ENCODE assay signal across 16 cellular contexts in the genomic region with DNA sequence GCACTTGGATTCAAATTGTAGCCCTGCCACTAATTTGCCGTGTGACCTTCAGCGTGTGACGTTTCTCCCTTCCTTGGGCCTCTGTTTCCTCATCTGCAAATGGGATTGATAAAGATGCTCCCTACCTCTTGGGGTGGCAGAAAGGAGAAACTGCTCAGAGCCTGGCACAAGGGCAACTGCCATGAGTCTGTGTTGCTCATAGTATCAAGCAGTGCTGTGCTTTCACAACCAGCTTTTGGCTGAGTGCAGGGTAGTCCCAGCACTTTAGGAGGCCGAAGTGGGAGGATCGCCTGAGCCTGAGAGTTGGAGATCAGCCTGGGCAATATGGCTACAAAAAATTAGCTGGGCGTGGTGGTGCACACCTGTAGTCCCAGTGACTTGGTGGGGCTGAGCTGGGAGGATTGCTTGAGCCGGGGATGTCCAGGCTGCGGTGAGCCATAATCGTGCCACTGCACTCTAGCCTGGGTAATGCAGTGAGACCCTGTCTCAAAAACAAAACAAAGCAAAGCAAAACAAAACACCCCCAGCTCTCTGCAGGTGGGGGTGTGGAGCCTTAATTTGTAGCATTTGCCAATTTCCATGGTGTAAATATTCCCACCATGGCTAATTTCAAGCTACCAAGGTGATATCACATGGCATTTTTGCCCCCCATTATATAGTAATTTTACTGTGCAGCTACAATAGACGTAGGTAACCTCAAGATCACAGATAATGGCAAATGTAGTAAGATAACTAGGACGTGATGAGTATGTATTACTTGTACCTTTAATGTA. TPM values are rescaled to one million over a fixed set of nuclear protein-coding genes. Genes with fewer than 3 reads are reported as not detected.
DNase-seq lines count a peak whose midpoint lies in the region; ATAC-seq and TF ChIP-seq lines count a peak whose summit lies in the region.
"Had no signal": no experiment of that assay in that cellular context is flagged by ENCODE, and none has a peak within 500 bp of the region (broad histone marks: within the 10 kb centered on the region; RNA-seq: fewer than 3 reads in every experiment).

No MANE protein-coding gene starts in this region.

- H3K36me3 ChIP-seq in HEK293 (ENCODE audit: control insufficient read depth in 2 of 2, insufficient read depth in 1 of 2, low read length in 2 of 2) (peaks cover 0 to 14% of the 10 kb centered on the region in 2 experiments; a peak in 1 of 3 replicates), tibial artery (no peaks in the 10 kb centered on the region)

- H3K9me3 ChIP-seq in HEK293 (ENCODE audit: control insufficient read depth, insufficient read depth, low read depth, low read length) (no peaks in the 10 kb centered on the region), tibial artery (no peaks in the 10 kb centered on the region)
- H3K9me3 ChIP-seq: esophagus squamous epithelium, SK-N-SH had no signal

- POLR2A ChIA-PET in HEK293 (lab: Yijun Ruan, JAX) = interaction anchor here (0.6 to 2.3 kb wide), 5 partner anchors 27 to 157 kb away, joined by 3 to 11 read pairs (median 3); partner anchors contain the start of genes BLOC1S3, PPP1R37 and TRAPPC6A
- POLR2A ChIA-PET in activated CD8-positive, alpha-beta T cell treated with anti-CD3 and anti-CD28 coated beads, Interleukin-2, amount 10 ng/mL, durations not matched to agents 7 days and 5 days (lab: Charles Lee) = no interaction called here

- H3K4me1 ChIP-seq in HEK293 (ENCODE audit: control insufficient read depth, insufficient read depth, low read length) (peaks cover 3% of the 10 kb centered on the region; the same call in 1 of the 2 replicates), tibial artery (peaks cover 0 to 45% (median 41%) of the 10 kb centered on the region in 4 donors)

- TF ChIP-seq CTCF in HEK293 (tag by site-specific recombination; IDR thresholded peaks at IDR 0.05) (no peak), nephron progenitor cell (IDR thresholded peaks at IDR 0.05) (no peak), tibial artery (IDR thresholded peaks at IDR 0.05) (no peak)

- no peaks in the 10 kb centered on the region for H3K9me3 Mint-ChIP-seq in activated CD4-positive, alpha-beta T cell treated with anti-CD3 and anti-CD28 coated beads, Interleukin-2, amount 10 ng/mL, durations not matched to agents 24 days and 14 days
- H3K9me3 Mint-ChIP-seq in activated CD8-positive, alpha-beta T cell treated with anti-CD3 and anti-CD28 coated beads, Interleukin-2, amount 10 ng/mL, durations not matched to agents 7 days and 5 days (ENCODE audit: insufficient read depth) = no peaks in the 10 kb centered on the region
- no peaks in the 10 kb centered on the region for H3K9me3 Mint-ChIP-seq in nephron progenitor cell

- H3K4me3 ChIP-seq in HEK293 (ENCODE audit: low read depth, low read length) = no peak overlapping the region
- no peak overlapping the region for H3K4me3 ChIP-seq in tibial artery
- H3K4me3 ChIP-seq: hepatocyte had no signal

- no peak for ATAC-seq in activated CD8-positive, alpha-beta T cell treated with anti-CD3 and anti-CD28 coated beads, Interleukin-2, amount 10 ng/mL, durations not matched to agents 7 days and 5 days
- no peak for ATAC-seq in GM19324 (IDR thresholded peaks at IDR 0.05; ENCODE audit: low FRiP score, unreplicated experiment)
- ATAC-seq in HG02571 (IDR thresholded peaks at IDR 0.05; ENCODE audit: unreplicated experiment) = no peak

- peaks cover 0 to 14% of the 10 kb centered on the region in 2 donors for H3K27me3 ChIP-seq in tibial artery
- H3K27me3 ChIP-seq: hepatocyte had no signal

- H3K4me3 Mint-ChIP-seq in activated CD4-positive, alpha-beta T cell treated with anti-CD3 and anti-CD28 coated beads, Interleukin-2, amount 10 ng/mL, durations not matched to agents 24 days and 14 days = peak overlapping the region; percentile 22
- peak overlapping the region; percentile 8 for H3K4me3 Mint-ChIP-seq in activated CD8-positive, alpha-beta T cell treated with anti-CD3 and anti-CD28 coated beads, Interleukin-2, amount 10 ng/mL, durations not matched to agents 7 days and 5 days
- H3K4me3 Mint-ChIP-seq in nephron progenitor cell = peak overlapping the region; percentile 95

- H3K27ac ChIP-seq in HEK293 (ENCODE audit: extremely low read depth, low read depth, low read length) (no peak overlapping the region), tibial artery (no peak overlapping the region)
- H3K27ac ChIP-seq: hepatocyte had no signal

- peaks cover 6% of the 10 kb centered on the region for H3K27me3 Mint-ChIP-seq in activated CD4-positive, alpha-beta T cell treated with anti-CD3 and anti-CD28 coated beads, Interleukin-2, amount 10 ng/mL, durations not matched to agents 24 days and 14 days
- peaks cover 2% of the 10 kb centered on the region for H3K27me3 Mint-ChIP-seq in activated CD8-positive, alpha-beta T cell treated with anti-CD3 and anti-CD28 coated beads, Interleukin-2, amount 10 ng/mL, durations not matched to agents 7 days and 5 days (ENCODE audit: low read depth)
- H3K27me3 Mint-ChIP-seq in nephron progenitor cell (ENCODE audit: low read depth, poor library complexity) = peaks cover 27% of the 10 kb centered on the region

- no peak overlapping the region for H3K27ac Mint-ChIP-seq in activated CD4-positive, alpha-beta T cell treated with anti-CD3 and anti-CD28 coated beads, Interleukin-2, amount 10 ng/mL, durations not matched to agents 24 days and 14 days
- H3K27ac Mint-ChIP-seq in activated CD8-positive, alpha-beta T cell treated with anti-CD3 and anti-CD28 coated beads, Interleukin-2, amount 10 ng/mL, durations not matched to agents 7 days and 5 days = no peak overlapping the region
- H3K27ac Mint-ChIP-seq in nephron progenitor cell = no peak overlapping the region

- intact Hi-C loops in activated CD4-positive, alpha-beta T cell treated with anti-CD3 and anti-CD28 coated beads, Interleukin-2, amount 10 ng/mL, durations not matched to agents 24 days and 14 days (cut with micrococcal nuclease) = loop anchor here (2.0 to 5.0 kb wide), 3 partner anchors 71 to 157 kb away; partner anchors contain the start of genes BLOC1S3, PPP1R37 and TRAPPC6A
- intact Hi-C loops in tibial artery (cut with DNase I; ENCODE audit: low total_unique reads) = loop anchor here (10.0 kb wide), 1 partner anchor 255 kb away; no protein-coding TSS in a partner anchor

- H3K36me3 Mint-ChIP-seq in activated CD4-positive, alpha-beta T cell treated with anti-CD3 and anti-CD28 coated beads, Interleukin-2, amount 10 ng/mL, durations not matched to agents 24 days and 14 days (ENCODE audit: low read depth) = no peaks in the 10 kb centered on the region
- no peaks in the 10 kb centered on the region for H3K36me3 Mint-ChIP-seq in activated CD8-positive, alpha-beta T cell treated with anti-CD3 and anti-CD28 coated beads, Interleukin-2, amount 10 ng/mL, durations not matched to agents 7 days and 5 days (ENCODE audit: low read depth)
- no peaks in the 10 kb centered on the region for H3K36me3 Mint-ChIP-seq in nephron progenitor cell (ENCODE audit: low read depth)

- peak; percentile 57 for DNase-seq in activated CD4-positive, alpha-beta T cell treated with anti-CD3 and anti-CD28 coated beads, Interleukin-2, amount 10 ng/mL, durations not matched to agents 24 days and 14 days
- no peak for DNase-seq in activated CD4-positive, alpha-beta T cell treated with anti-CD3 and anti-CD28 coated beads, Interleukin-2, amount 50 U/mL, for 4 hours
- no peak for DNase-seq in activated CD8-positive, alpha-beta T cell treated with anti-CD3 and anti-CD28 coated beads, Interleukin-2, amount 10 ng/mL, durations not matched to agents 7 days and 5 days
- DNase-seq in nephron progenitor cell = no peak
- DNase-seq in tibial artery = no peak
- DNase-seq: cortex of kidney, esophagus squamous epithelium, NCI-H1417 treated with DMSO at 0.1 percent for 48 hours had no signal

- H3K4me1 Mint-ChIP-seq in activated CD4-positive, alpha-beta T cell treated with anti-CD3 and anti-CD28 coated beads, Interleukin-2, amount 10 ng/mL, durations not matched to agents 24 days and 14 days = peaks cover 22% of the 10 kb centered on the region
- peaks cover 36% of the 10 kb centered on the region for H3K4me1 Mint-ChIP-seq in activated CD8-positive, alpha-beta T cell treated with anti-CD3 and anti-CD28 coated beads, Interleukin-2, amount 10 ng/mL, durations not matched to agents 7 days and 5 days (ENCODE audit: low read depth)
- peaks cover 53% of the 10 kb centered on the region for H3K4me1 Mint-ChIP-seq in nephron progenitor cell

- CTCF ChIA-PET in HEK293 (lab: Yijun Ruan, JAX) = interaction anchor here (0.6 to 2.4 kb wide), 18 partner anchors 7 to 190 kb away, joined by 3 to 12 read pairs (median 4); partner anchors contain the start of gene KLC3
- CTCF ChIA-PET in activated CD8-positive, alpha-beta T cell treated with anti-CD3 and anti-CD28 coated beads, Interleukin-2, amount 10 ng/mL, durations not matched to agents 7 days and 5 days (lab: Charles Lee) = interaction anchor here (0.9 to 1.7 kb wide), 10 partner anchors 11 to 210 kb away, joined by 3 to 6 read pairs (median 3); partner anchors contain the start of genes BLOC1S3, CLASRP and TRAPPC6A

TF ChIP-seq in HEK293, 187 proteins besides CTCF, POLR2A, EP300 and RAD21:
- TF ChIP-seq ZNF664 (tag by site-specific recombination; IDR thresholded peaks at IDR 0.05) (peak; percentile 65; the same call in 1 of the 2 replicates), ZNF792 (tag by site-specific recombination; IDR thresholded peaks at IDR 0.05) (no peak), ZNF112 (tag by site-specific recombination; IDR thresholded peaks at IDR 0.05) (peak; percentile 95)
TF ChIP-seq in HEK293: peak in this region for 2.

RNA-seq across cellular contexts. Expression of gene MARK4, which starts 1.6 kb away (rescaled TPM):
- total RNA-seq in activated CD4-positive, alpha-beta T cell treated with anti-CD3 and anti-CD28 coated beads, Interleukin-2, amount 10 ng/mL, durations not matched to agents 24 days and 14 days = 26.1 and 29.0 TPM in 2 replicates
- total RNA-seq in activated CD8-positive, alpha-beta T cell treated with anti-CD3 and anti-CD28 coated beads, Interleukin-2, amount 10 ng/mL, durations not matched to agents 7 days and 5 days = 10 to 100 TPM; 18.3 to 18.5 TPM

RNA-seq across cellular contexts. Expression of gene EXOC3L2, which starts 4.2 kb away (rescaled TPM):
- not detected in 2 replicates for total RNA-seq in activated CD4-positive, alpha-beta T cell treated with anti-CD3 and anti-CD28 coated beads, Interleukin-2, amount 10 ng/mL, durations not matched to agents 24 days and 14 days
- not detected for total RNA-seq in activated CD8-positive, alpha-beta T cell treated with anti-CD3 and anti-CD28 coated beads, Interleukin-2, amount 10 ng/mL, durations not matched to agents 7 days and 5 days
- total RNA-seq: A172, Calu3, myocyte had no signal

Comparison
In these comparisons a context has a peak if more than half of its experiments do, and no peak if none do; other contexts are left out.
1. H3K4me3 Mint-ChIP-seq: peak in every context shown above with its lines; median percentile 95 in nephron progenitor cell; 22 in activated CD4-positive, alpha-beta T cell treated with anti-CD3 and anti-CD28 coated beads, Interleukin-2, amount 10 ng/mL, durations not matched to agents 24 days and 14 days; 8 in activated CD8-positive, alpha-beta T cell treated with anti-CD3 and anti-CD28 coated beads, Interleukin-2, amount 10 ng/mL, durations not matched to agents 7 days and 5 days.